In the genomic region with DNA sequence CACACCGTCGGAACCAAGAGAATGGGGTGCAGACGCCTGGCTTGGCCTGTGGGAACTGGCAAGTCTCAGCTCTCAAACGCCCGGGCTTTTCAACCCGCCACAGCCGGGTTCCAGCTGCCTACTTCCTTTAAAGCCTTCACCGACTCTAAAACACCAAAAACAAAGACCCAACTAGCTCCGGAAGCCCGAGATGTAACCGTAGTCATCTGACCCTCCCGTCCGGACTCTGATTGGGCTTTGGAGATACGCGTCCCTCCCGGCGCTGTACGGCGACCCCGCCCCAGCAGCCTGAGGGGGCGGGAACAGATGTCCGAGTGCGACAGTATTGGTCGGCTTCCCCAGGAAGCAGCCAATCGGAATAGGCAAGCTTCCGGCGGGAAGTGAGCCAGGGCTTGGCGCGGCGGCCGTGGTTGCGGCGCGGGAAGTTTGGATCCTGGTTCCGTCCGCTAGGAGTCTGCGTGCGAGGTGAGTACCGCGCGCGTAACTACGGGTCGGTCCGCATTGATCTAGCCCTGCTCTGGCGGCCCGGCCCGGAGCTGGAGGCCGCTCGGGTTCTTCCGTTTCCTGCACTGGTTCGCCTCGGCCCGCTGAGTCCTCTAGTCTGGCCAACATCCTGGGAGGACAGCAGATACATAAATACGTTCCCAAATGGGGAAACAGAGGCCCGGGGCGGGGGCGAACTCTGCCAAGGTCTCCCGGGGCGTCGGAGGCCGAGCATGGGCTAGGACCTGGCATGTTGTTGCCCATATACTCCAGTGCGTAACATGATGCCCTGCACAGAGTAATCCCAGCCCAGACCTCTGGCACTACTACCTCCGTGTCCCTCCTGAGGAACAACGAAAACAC, we compare ENCODE assay signal across 8 cellular contexts.
DNase-seq lines count a peak whose midpoint lies in the region; ATAC-seq and FAIRE-seq lines count a peak whose summit lies in the region.

BLM (plus strand) TSS at position 371 of the 846 bp plus-strand sequence. CDS start 30,047 bp downstream, outside the sequence.

- H3K9me3 Mint-ChIP-seq in central memory CD8-positive, alpha-beta T cell: no peaks in the 10 kb centered on the region

- DNase-seq in AG20443 (ENCODE audit: low spot score): peak; percentile 99
- DNase-seq in NCI-H446 (lab: John Stamatoyannopoulos, UW): peak; percentile 88 to 95
- peak; percentile 90 for DNase-seq in activated CD4-positive, CD25-positive, alpha-beta regulatory T cell treated with anti-CD3 and anti-CD28 coated beads, Interleukin-2, amount 50 U/mL, for 16 hours (ENCODE audit: low read depth, low spot score)
- peak; percentile 84 to 95 for DNase-seq in central memory CD8-positive, alpha-beta T cell (ENCODE audit: low spot score in 2 of 2)
- DNase-seq in stimulated activated CD4-positive, alpha-beta T cell treated with anti-CD3 and anti-CD28 coated beads, Interleukin-12 subunit alpha, Interleukin-12 subunit beta, amount 100 ng/mL, for 4 hours: peak; percentile 87

- H3K4me3 Mint-ChIP-seq in central memory CD8-positive, alpha-beta T cell: peak within 1 kb of the TSS; percentile 89

- peak within 1 kb of the TSS; percentile 74 for H3K27ac Mint-ChIP-seq in central memory CD8-positive, alpha-beta T cell (ENCODE audit: low read depth)

- peak; percentile 99 for ATAC-seq in GM19025 (IDR thresholded peaks at IDR 0.05; ENCODE audit: low read depth, unreplicated experiment)
- peak; percentile 99 for ATAC-seq in HG03342 (IDR thresholded peaks at IDR 0.05; ENCODE audit: unreplicated experiment)
- peak; percentile 99 for ATAC-seq in central memory CD8-positive, alpha-beta T cell (replicated peaks; ENCODE audit: extremely low read depth, poor library complexity, severe bottlenecking)

- H3K36me3 Mint-ChIP-seq in central memory CD8-positive, alpha-beta T cell (ENCODE audit: insufficient read depth): peaks cover 13% of the 10 kb centered on the region

- FAIRE-seq in islet of Langerhans (lab: Jason Lieb, UNC): peak; percentile 69

- peaks cover 25% of the 10 kb centered on the region for H3K4me1 Mint-ChIP-seq in central memory CD8-positive, alpha-beta T cell

- no peaks in the 10 kb centered on the region for H3K27me3 Mint-ChIP-seq in central memory CD8-positive, alpha-beta T cell

Comparison
In these comparisons a context has a peak if more than half of its experiments do, and no peak if none do; other contexts are left out.
1. Peak in every context shown above with its lines: DNase-seq and ATAC-seq.